In genomic region chr19:18932216-18932841, GRCh38 we compare ENCODE assay signal across 9 cellular contexts. TPM values are rescaled to one million over a fixed set of nuclear protein-coding genes. Genes with fewer than 3 reads are reported as not detected.
A peak's percentile ranks its signal among the peaks of the same experiment; 100 is the strongest.
DNase-seq lines count a peak whose midpoint lies in the region; ATAC-seq and TF ChIP-seq lines count a peak whose summit lies in the region.
"Had no signal": no experiment of that assay in that cellular context is flagged by ENCODE, and none has a peak within 500 bp of the region (broad histone marks: within the 10 kb centered on the region; RNA-seq: fewer than 3 reads in every experiment).

No MANE protein-coding gene starts in this region.

- CTCF ChIA-PET in RWPE1 (lab: Yijun Ruan, JAX), result interaction anchor here (0.7 kb wide), 1 partner anchor 16 kb away, joined by 4 read pairs; no protein-coding TSS in a partner anchor

- no peak overlapping the region for H3K27ac ChIP-seq in GM23248
- H3K27ac ChIP-seq in RWPE1, result peak overlapping the region; percentile 69
- no peak overlapping the region for H3K27ac ChIP-seq in psoas muscle

- no peak overlapping the region for H3K9ac ChIP-seq in GM23248

- TF ChIP-seq CTCF in RWPE1 (conservative IDR thresholded peaks at IDR 0.05; ENCODE audit: low read depth) (no peak), psoas muscle (IDR thresholded peaks at IDR 0.05) (no peak)

- 41 to 42% methylated on average over 8 to 37 of the region's 37 CpGs for WGBS in GM23248 (ENCODE audit: low coverage in 1 of 2, low lambda C conversion rate in 2 of 2, missing lambda C conversion rate in 2 of 2), 2 experiments
- 51 to 59% (median 56%) methylated on average over 32 to 37 of the region's 37 CpGs for WGBS in psoas muscle, 3 donors

- DNase-seq in GM23248 (peak; percentile 89), RWPE1 (ENCODE audit: low spot score) (peak; percentile 90), glomerular visceral epithelial cell (ENCODE audit: extremely low spot score) (peak; percentile 28), psoas muscle (peak; percentile 81 to 91), HuH-7.5 (ENCODE audit: low spot score) (no peak), amniotic stem cell (lab: John Stamatoyannopoulos, UW) (no peak)
- peak; percentile 93 for DNase-seq in activated effector memory CD4-positive, alpha-beta T cell treated with anti-CD3 and anti-CD28 coated beads, Interleukin-2, amount 50 U/mL, for 16 hours

- H3F3A ChIP-seq in GM23248 (ENCODE audit: insufficient read depth), result peaks cover 13% of the 10 kb centered on the region; the same call in 1 of the 2 replicates

- POLR2A ChIA-PET in RWPE1 (lab: Yijun Ruan, JAX; ENCODE audit: low non-redundant PET), result no interaction called here

- H3K79me2 ChIP-seq in GM23248 (ENCODE audit: insufficient read depth), result peaks cover 17% of the 10 kb centered on the region

- in situ Hi-C loops in GM23248 (cut with MboI), result no loop called here

- H3K4me3 ChIP-seq in GM23248 (no peak overlapping the region), psoas muscle (no peak overlapping the region)

- no peaks in the 10 kb centered on the region for H3K9me3 ChIP-seq in GM23248 (ENCODE audit: low read depth)
- no peaks in the 10 kb centered on the region for H3K9me3 ChIP-seq in psoas muscle

- intact Hi-C loops in psoas muscle (cut with DNase I), result no loop called here

- peak; percentile 81 to 92 (median 87) for ATAC-seq in psoas muscle
- no peak for ATAC-seq in HG02623 (IDR thresholded peaks at IDR 0.05; ENCODE audit: unreplicated experiment)

- H2AFZ ChIP-seq in GM23248, result no peak overlapping the region

- no peaks in the 10 kb centered on the region for H4K20me1 ChIP-seq in GM23248 (ENCODE audit: insufficient read depth)

- H3K27me3 ChIP-seq in GM23248 (replicated peaks; ENCODE audit: insufficient read depth) (no peaks in the 10 kb centered on the region), psoas muscle (ENCODE audit: insufficient read depth in 3 of 3, low read length in 2 of 3) (no peaks in the 10 kb centered on the region)

- H3K9me2 ChIP-seq in GM23248 (ENCODE audit: insufficient read depth), result no peaks in the 10 kb centered on the region

- no peak overlapping the region for H3K4me2 ChIP-seq in GM23248 (ENCODE audit: unreplicated experiment)

- H3K36me3 ChIP-seq in GM23248 (ENCODE audit: low read depth) (peaks cover 27% of the 10 kb centered on the region; the same call in 1 of the 2 replicates), psoas muscle (ENCODE audit: insufficient read depth in 1 of 2, low read depth in 1 of 2) (peaks cover 4 to 90% of the 10 kb centered on the region in 2 donors)

- H3K4me1 ChIP-seq in GM23248 (ENCODE audit: insufficient read depth) (no peaks in the 10 kb centered on the region), psoas muscle (no peaks in the 10 kb centered on the region)

RNA-seq across cellular contexts. Expression of gene HOMER3, which starts 8.7 kb away (rescaled TPM):
- 107 and 134 TPM in 2 replicates for total RNA-seq in GM23248 (2014; rRNA removed; shearing (Covaris generic))
- polyA plus RNA-seq in GM23248 (2016; fragmentation: Nextera tagmentation; extraction: Ambion mirVana), result 64.6 and 65.1 TPM in 2 replicates
- 10 to 100 TPM; 61.4 to 77.9 (median 67.7) TPM for total RNA-seq in psoas muscle
- 10 to 100 TPM; 72.9 to 86.2 (median 83.1) TPM for polyA plus RNA-seq in psoas muscle
- total RNA-seq: T-helper 2 cell treated with Interferon-gamma antibody and Interleukin-4, amounts not matched to agents 100 ng/mL and 5 ng/mL, for 36 hours had no signal

RNA-seq across cellular contexts. Expression of gene DDX49, which starts 12.8 kb away (rescaled TPM):
- total RNA-seq in GM23248 (2014; rRNA removed; shearing (Covaris generic)), result 71.6 and 76.0 TPM in 2 replicates
- polyA plus RNA-seq in GM23248 (2016; fragmentation: Nextera tagmentation; extraction: Ambion mirVana) (53.4 and 56.5 TPM in 2 replicates), psoas muscle (10 to 100 TPM; 47.2 to 73.1 (median 47.7) TPM)
- 10 to 100 TPM; 27.2 to 35.3 (median 30.3) TPM for total RNA-seq in psoas muscle

RNA-seq across cellular contexts. Expression of gene COPE, which starts 13.1 kb away (rescaled TPM):
- 347 and 359 TPM in 2 replicates for total RNA-seq in GM23248 (2014; rRNA removed; shearing (Covaris generic))
- polyA plus RNA-seq in GM23248 (2016; fragmentation: Nextera tagmentation; extraction: Ambion mirVana) (322 and 330 TPM in 2 replicates), psoas muscle (100 to 1,000 TPM; 117 to 173 (median 130) TPM)
- 100 to 1,000 TPM in 3 of 4 donors, 10 to 100 TPM in 1; 91.5 to 110 (median 105) TPM for total RNA-seq in psoas muscle

RNA-seq across cellular contexts. Expression of gene CERS1, which starts 36.4 kb away (rescaled TPM):
- 0.25 and 0.54 TPM in 2 replicates for total RNA-seq in GM23248 (2014; rRNA removed; shearing (Covaris generic))
- polyA plus RNA-seq in GM23248 (2016; fragmentation: Nextera tagmentation; extraction: Ambion mirVana) (0.38 and 0.54 TPM in 2 replicates), psoas muscle (1 to 10 TPM; 2.1 to 4.6 (median 4.0) TPM)
- 1 to 10 TPM; 4.3 to 6.4 (median 5.3) TPM for total RNA-seq in psoas muscle
- total RNA-seq: T-helper 2 cell treated with Interferon-gamma antibody and Interleukin-4, amounts not matched to agents 100 ng/mL and 5 ng/mL, for 36 hours had no signal

Comparison
In these comparisons a context has a peak if more than half of its experiments do, and no peak if none do; other contexts are left out.
1. DNase-seq: peak in GM23248 (single experiment), RWPE1 (single experiment), activated effector memory CD4-positive, alpha-beta T cell treated with anti-CD3 and anti-CD28 coated beads, Interleukin-2, amount 50 U/mL, for 16 hours (single experiment), glomerular visceral epithelial cell (single experiment) and psoas muscle (2 of 2); none in HuH-7.5 (single experiment) and amniotic stem cell (single experiment).